ENCODE assay signal across 8 cellular contexts in the genomic region with DNA sequence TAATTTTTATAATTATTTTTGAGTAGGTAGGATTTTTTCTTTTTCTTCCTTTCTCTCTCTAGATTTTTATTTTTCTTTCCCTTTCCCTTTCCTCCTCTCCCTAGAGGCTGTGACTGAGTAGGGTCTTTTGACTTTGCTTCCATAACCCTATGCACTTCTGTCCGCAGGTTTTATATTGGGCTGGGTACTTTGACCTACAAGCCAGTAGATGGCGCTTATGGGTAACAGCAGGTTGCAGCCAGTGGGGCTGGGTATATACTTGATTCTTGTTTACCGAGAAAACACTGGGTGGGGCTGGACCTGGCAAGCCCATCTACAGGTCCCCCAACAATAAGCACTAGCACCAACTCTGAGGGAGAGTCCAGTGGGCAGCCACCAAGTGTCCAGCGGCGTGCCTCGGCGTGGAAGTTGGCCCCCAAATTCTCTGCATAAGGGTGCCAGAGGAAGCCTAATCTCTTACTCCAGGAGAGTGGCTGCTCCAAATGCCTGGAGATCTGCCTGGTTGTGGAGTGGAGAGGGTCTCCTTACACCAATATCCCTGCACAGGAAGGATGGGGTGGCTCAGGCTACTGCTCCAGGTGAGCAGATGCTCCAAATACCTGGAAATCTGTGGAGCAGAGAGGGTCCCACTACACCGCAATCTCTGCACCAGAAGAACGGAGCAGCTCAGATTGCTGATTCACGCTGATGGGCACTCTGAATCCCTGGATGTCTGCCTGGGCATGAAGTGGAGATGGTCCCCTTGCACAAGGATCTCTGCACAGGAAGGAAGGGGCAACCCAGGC. TPM values are rescaled to one million over a fixed set of nuclear protein-coding genes. Genes with fewer than 3 reads are reported as not detected.
A peak's percentile ranks its signal among the peaks of the same experiment; 100 is the strongest.
DNase-seq lines count a peak whose midpoint lies in the region; ATAC-seq, FAIRE-seq and TF ChIP-seq lines count a peak whose summit lies in the region.
"Not testable (repeated sequence)": the region's sequence is repeated elsewhere in the genome, so short reads cannot be mapped to it uniquely, and the experiment has no call there.

No MANE protein-coding gene starts in this region.

- H2AFZ ChIP-seq in MM.1S (ENCODE audit: low read length) = not testable (repeated sequence)

- POLR2A ChIA-PET in CD8-positive, alpha-beta T cell (lab: Charles Lee); activated B cell treated with CpG ODN at 0.5 μM for 24 hours (lab: Charles Lee): not testable (repeated sequence)

- not testable (repeated sequence) for H3K4me3 ChIP-seq in CD8-positive, alpha-beta T cell (ENCODE audit: low read depth, low read length); MM.1S (ENCODE audit: low read length); kidney (ENCODE audit: low read length in 2 of 2)

- peak; percentile 93 for ATAC-seq in CD8-positive, alpha-beta T cell
- ATAC-seq in HG02884 (IDR thresholded peaks at IDR 0.05; ENCODE audit: unreplicated experiment) (peak; percentile 96), activated B cell treated with CpG ODN at 0.5 μM for 24 hours (ENCODE audit: low read depth) (peak; percentile 93)

- peaks cover 13% of the 10 kb centered on the region for H3K27me3 Mint-ChIP-seq in CD8-positive, alpha-beta T cell (ENCODE audit: low read depth)
- not testable (repeated sequence) for H3K27me3 Mint-ChIP-seq in activated B cell treated with CpG ODN at 0.5 μM for 24 hours
- peaks cover 13% of the 10 kb centered on the region for H3K27me3 Mint-ChIP-seq in chondrocyte (ENCODE audit: low read depth)

- intact Hi-C loops in CD8-positive, alpha-beta T cell (cut with DNase I, micrococcal nuclease) = loop anchor here in 1 of 2 experiments (5.0 kb wide), 1 partner anchor 214 kb away; no protein-coding TSS in a partner anchor
- intact Hi-C loops in activated B cell treated with CpG ODN at 0.5 μM for 24 hours (cut with micrococcal nuclease); kidney (cut with DNase I): not testable (repeated sequence)

- H3K9ac ChIP-seq in MM.1S (ENCODE audit: low read length); kidney (ENCODE audit: low read length in 2 of 2): not testable (repeated sequence)

- H3K36me3 Mint-ChIP-seq in CD8-positive, alpha-beta T cell; activated B cell treated with CpG ODN at 0.5 μM for 24 hours (ENCODE audit: low read depth); chondrocyte (ENCODE audit: low read depth): not testable (repeated sequence)

- TF ChIP-seq CTCF in CD8-positive, alpha-beta T cell (IDR thresholded peaks at IDR 0.05) = peak; percentile 62
- TF ChIP-seq CTCF in MM.1S (IDR thresholded peaks at IDR 0.05; ENCODE audit: low read length) (peak; percentile 32), chondrocyte (IDR thresholded peaks at IDR 0.05) (peak; percentile 76), kidney (IDR thresholded peaks at IDR 0.05; ENCODE audit: borderline replicate concordance, extremely low read depth, insufficient read depth) (peak; percentile 47)
- not testable (repeated sequence) for TF ChIP-seq CTCF in activated B cell treated with CpG ODN at 0.5 μM for 24 hours (IDR thresholded peaks at IDR 0.05)

- not testable (repeated sequence) for H3K79me2 ChIP-seq in MM.1S (ENCODE audit: low read length)

- peak in 4 of 7 experiments; percentile 4 to 34 (median 15) for DNase-seq in CD8-positive, alpha-beta T cell
- DNase-seq in GM19239 (ENCODE audit: insufficient read length, low spot score); activated B cell treated with CpG ODN at 0.5 μM for 24 hours; chondrocyte (ENCODE audit: low spot score); kidney: not testable (repeated sequence)
- DNase-seq in MM.1S = peak; percentile 27
- peak in 2 of 3 donors; percentile 3 to 6 for DNase-seq in stimulated activated CD4-positive, alpha-beta T cell treated with anti-CD3 and anti-CD28 coated beads, Interleukin-12 subunit alpha, Interleukin-12 subunit beta, amount 100 ng/mL, for 48 hours (ENCODE audit: low read depth in 2 of 3, low spot score in 1 of 3)

- H3K9me2 ChIP-seq in MM.1S (replicated peaks; ENCODE audit: insufficient read depth, low read length) = not testable (repeated sequence)

- not testable (repeated sequence) for H4K20me1 ChIP-seq in MM.1S (ENCODE audit: insufficient read depth, low read length)

- H3K9me3 ChIP-seq in CD8-positive, alpha-beta T cell (ENCODE audit: low read length); MM.1S (replicated peaks; ENCODE audit: insufficient read depth, low read length); kidney (ENCODE audit: control insufficient read depth in 1 of 2, low read length in 2 of 2): not testable (repeated sequence)

- not testable (repeated sequence) for H3K4me1 Mint-ChIP-seq in CD8-positive, alpha-beta T cell (ENCODE audit: low read depth); activated B cell treated with CpG ODN at 0.5 μM for 24 hours; chondrocyte (ENCODE audit: low read depth)

- CTCF ChIA-PET in CD8-positive, alpha-beta T cell (lab: Charles Lee) = interaction anchor here (0.7 to 1.9 kb wide), 2 partner anchors 12 to 213 kb away, joined by 5 to 12 read pairs; no protein-coding TSS in a partner anchor
- CTCF ChIA-PET in activated B cell treated with CpG ODN at 0.5 μM for 24 hours (lab: Charles Lee) = interaction anchor here (1.3 kb wide), 1 partner anchor 259 kb away, joined by 3 read pairs; no protein-coding TSS in a partner anchor

- H3F3A ChIP-seq in MM.1S (ENCODE audit: insufficient read depth, low read length) = not testable (repeated sequence)

- not testable (repeated sequence) for H3K4me3 Mint-ChIP-seq in CD8-positive, alpha-beta T cell; activated B cell treated with CpG ODN at 0.5 μM for 24 hours; chondrocyte (ENCODE audit: unreplicated experiment)

- not testable (repeated sequence) for H3K4me1 ChIP-seq in CD8-positive, alpha-beta T cell (ENCODE audit: insufficient read depth, low read length); MM.1S (ENCODE audit: low read length); kidney (ENCODE audit: control insufficient read depth in 1 of 2, insufficient read depth in 1 of 2, low read depth in 1 of 2, low read length in 2 of 2)

- H3K4me2 ChIP-seq in MM.1S (ENCODE audit: low read depth, low read length) = not testable (repeated sequence)

- H3K36me3 ChIP-seq in CD8-positive, alpha-beta T cell (ENCODE audit: insufficient read depth, low read length); MM.1S (replicated peaks; ENCODE audit: insufficient read depth, low read length); kidney (ENCODE audit: control insufficient read depth in 1 of 2, insufficient read depth in 2 of 2, low read length in 2 of 2): not testable (repeated sequence)

- peak; percentile 61 for FAIRE-seq in GM19239 (lab: Jason Lieb, UNC)
- FAIRE-seq in kidney (lab: Jason Lieb, UNC) = not testable (repeated sequence)

- H3K27ac ChIP-seq in CD8-positive, alpha-beta T cell (ENCODE audit: low read depth, low read length); MM.1S (ENCODE audit: low read length); kidney (ENCODE audit: low read depth in 2 of 2, low read length in 2 of 2): not testable (repeated sequence)

- H3K9me3 Mint-ChIP-seq in CD8-positive, alpha-beta T cell; activated B cell treated with CpG ODN at 0.5 μM for 24 hours; chondrocyte (ENCODE audit: low read depth): not testable (repeated sequence)

- H3K27ac Mint-ChIP-seq in CD8-positive, alpha-beta T cell; activated B cell treated with CpG ODN at 0.5 μM for 24 hours; chondrocyte (ENCODE audit: unreplicated experiment): not testable (repeated sequence)

- H3K27me3 ChIP-seq in CD8-positive, alpha-beta T cell (ENCODE audit: insufficient read depth, low read length); MM.1S (replicated peaks; ENCODE audit: insufficient read depth, low read length): not testable (repeated sequence)

RNA-seq across cellular contexts. Expression of a gene that starts 4.7 kb away (rescaled TPM):
- total RNA-seq in CD8-positive, alpha-beta T cell = under 1 TPM in 1 of 2 experiments, not detected in 1; 0.27 TPM
- total RNA-seq in activated B cell treated with CpG ODN at 0.5 μM for 24 hours (not detected in 2 replicates), chondrocyte (0.47 TPM in 1 of 3 replicates, not detected in the others), kidney (4.9 TPM)
- polyA plus RNA-seq in kidney (ENCODE audit: insufficient read depth, low read depth, low replicate concordance) = 4.2 TPM

RNA-seq across cellular contexts. Expression of a gene that starts 17.1 kb away (rescaled TPM):
- 1 to 10 TPM in 1 of 2 experiments, under 1 TPM in 1; 0.84 to 1.2 TPM for total RNA-seq in CD8-positive, alpha-beta T cell
- total RNA-seq in activated B cell treated with CpG ODN at 0.5 μM for 24 hours (3.9 and 4.9 TPM in 2 replicates), chondrocyte (0.75 to 2.7 TPM (median 2.0 TPM) in 3 replicates), kidney (22.1 TPM)
- polyA plus RNA-seq in kidney (ENCODE audit: insufficient read depth, low read depth, low replicate concordance) = 9.5 TPM

RNA-seq across cellular contexts. Expression of a gene that starts 55.6 kb away (rescaled TPM):
- not detected for total RNA-seq in CD8-positive, alpha-beta T cell
- total RNA-seq in activated B cell treated with CpG ODN at 0.5 μM for 24 hours = not detected in 2 replicates
- total RNA-seq in chondrocyte = not detected in 3 replicates
- not detected for total RNA-seq in kidney
- polyA plus RNA-seq in kidney (ENCODE audit: insufficient read depth, low read depth, low replicate concordance) = not detected
